ENCODE assay signal across 10 cellular contexts in genomic region chr11:12862761-12863469, GRCh38.
DNase-seq lines count a peak whose midpoint lies in the region; ATAC-seq, FAIRE-seq and TF ChIP-seq lines count a peak whose summit lies in the region.
"Had no signal": no experiment of that assay in that cellular context is flagged by ENCODE, and none has a peak within 500 bp of the region (broad histone marks: within the 10 kb centered on the region; RNA-seq: fewer than 3 reads in every experiment).

No MANE protein-coding gene starts in this region.

- DNase-seq in ELR (ENCODE audit: low read depth) (peak; percentile 13), left cardiac atrium (peak; percentile 49), posterior cingulate gyrus (peak in 9 of 10 donors; percentile 31 to 92 (median 49)), GM12892 (ENCODE audit: insufficient read length) (no peak), CD1c-positive myeloid dendritic cell (ENCODE audit: extremely low spot score) (no peak), GM20000 (ENCODE audit: low spot score) (no peak)
- DNase-seq: stimulated activated CD4-positive, alpha-beta T cell treated with anti-CD3 and anti-CD28 coated beads, Interleukin-12 subunit alpha, Interleukin-12 subunit beta, amount 100 ng/mL, for 4 hours had no signal

- TF ChIP-seq CTCF in GM20000 (IDR thresholded peaks at IDR 0.05; ENCODE audit: extremely low read depth, missing control alignments) = no peak

- intact Hi-C loops in left cardiac atrium (cut with DNase I) (no loop called here), posterior cingulate gyrus (cut with DNase I) (no loop called here)

- no peak for FAIRE-seq in GM12892 (lab: Jason Lieb, UNC)
- FAIRE-seq: TTC549 had no signal

- ATAC-seq in SK-N-SH treated with all-trans-retinoic acid at 6 μM for 48 hours (peak; percentile 75), left cardiac atrium (peak; percentile 49 to 62), HG02642 (IDR thresholded peaks at IDR 0.05; ENCODE audit: poor library complexity, unreplicated experiment) (no peak)

- TF ChIP-seq POLR2A in GM12892 (IDR thresholded peaks at IDR 0.05; ENCODE audit: low read depth, low read length) = no peak

TF ChIP-seq in SK-N-SH treated with all-trans-retinoic acid at 6 μM for 48 hours, 23 proteins besides CTCF, POLR2A, EP300 and RAD21:
- TF ChIP-seq ISL1 (CRISPR knock-in tag; IDR thresholded peaks at IDR 0.05) = peak; percentile 27
- TF ChIP-seq ZFP3 (CRISPR knock-in tag; IDR thresholded peaks at IDR 0.05) = 0 out of 2 replicates have a peak, but pooled peaks have one; percentile 8
- no peak for TF ChIP-seq ARNTL (CRISPR knock-in tag; IDR thresholded peaks at IDR 0.05; ENCODE audit: borderline replicate concordance, low read depth)
- 0 out of 2 replicates have a peak, but pooled peaks have one; percentile 28 for TF ChIP-seq ZC3H10 (CRISPR knock-in tag; IDR thresholded peaks at IDR 0.05)
- TF ChIP-seq TOX (CRISPR knock-in tag; IDR thresholded peaks at IDR 0.05; ENCODE audit: borderline replicate concordance) = no peak
TF ChIP-seq in SK-N-SH treated with all-trans-retinoic acid at 6 μM for 48 hours: peak in this region for 3.

Comparison
In these comparisons a context has a peak if more than half of its experiments do, and no peak if none do; other contexts are left out.
1. DNase-seq: peak in ELR (single experiment), left cardiac atrium (single experiment) and posterior cingulate gyrus (9 of 10); none in GM12892 (single experiment), CD1c-positive myeloid dendritic cell (single experiment) and GM20000 (single experiment).